In the genomic region with DNA sequence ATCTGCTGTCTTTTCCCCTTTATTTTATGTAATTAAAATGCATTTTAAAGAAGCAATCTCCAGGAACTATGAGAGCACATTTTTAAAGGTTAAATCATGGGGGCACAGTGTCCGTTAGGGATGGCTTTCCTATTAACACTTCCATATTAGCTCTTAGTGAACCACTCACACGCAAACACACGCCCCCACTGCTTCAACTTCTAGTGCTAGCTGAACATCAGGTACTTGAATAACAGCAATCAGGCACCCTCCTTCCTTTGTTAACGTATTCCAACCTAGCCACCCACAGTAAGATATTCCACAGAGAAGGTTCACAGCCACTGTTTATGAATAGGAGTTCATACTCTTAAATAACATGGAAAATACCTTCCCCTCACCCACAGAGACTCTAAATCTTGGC, we compare ENCODE assay signal across 15 cellular contexts. TPM values are rescaled to one million over a fixed set of nuclear protein-coding genes. Genes with fewer than 3 reads are reported as not detected.
DNase-seq lines count a peak whose midpoint lies in the region; ATAC-seq and TF ChIP-seq lines count a peak whose summit lies in the region.
"Had no signal": no experiment of that assay in that cellular context is flagged by ENCODE, and none has a peak within 500 bp of the region (broad histone marks: within the 10 kb centered on the region; RNA-seq: fewer than 3 reads in every experiment).

No MANE protein-coding gene starts in this region.

- H3K27ac ChIP-seq in parathyroid adenoma: peak overlapping the region; percentile 24
- H3K27ac ChIP-seq: left lung had no signal

- POLR2A ChIA-PET in HEK293T (lab: Yijun Ruan, JAX): interaction anchor here (1.5 kb wide), 1 partner anchor 52 kb away, joined by 5 read pairs; a partner anchor contains a TSS

- peak overlapping the region; percentile 62 for H2AFZ ChIP-seq in parathyroid adenoma

- no peak overlapping the region for H3K4me2 ChIP-seq in parathyroid adenoma (ENCODE audit: low read length)

- intact Hi-C loops in left colon (cut with DNase I, micrococcal nuclease): no loop called here

- no peaks in the 10 kb centered on the region for H3K9me3 ChIP-seq in parathyroid adenoma (ENCODE audit: control insufficient read depth, low read length)
- H3K9me3 ChIP-seq: left lung had no signal

- no peak overlapping the region for H3K4me3 ChIP-seq in parathyroid adenoma (ENCODE audit: low read depth, low read length)
- H3K4me3 ChIP-seq: left lung had no signal

- no peak for TF ChIP-seq CTCF in parathyroid adenoma (IDR thresholded peaks at IDR 0.05)

- ATAC-seq in HG02943 (IDR thresholded peaks at IDR 0.05; ENCODE audit: low read depth, unreplicated experiment) (peak; percentile 12), left colon (no peak)

- DNase-seq in NCI-H524 (lab: John Stamatoyannopoulos, UW): peak; percentile 8 to 26
- no peak for DNase-seq in NCI-H524 treated with DMSO at 0.1 percent for 48 hours (lab: John Stamatoyannopoulos, UW)
- DNase-seq in NCI-H510A (lab: John Stamatoyannopoulos, UW): peak; percentile 13
- DNase-seq in left colon: no peak
- no peak for DNase-seq in HEK293T (ENCODE audit: extremely low spot score)
- DNase-seq in activated effector memory CD4-positive, alpha-beta T cell treated with anti-CD3 and anti-CD28 coated beads, Interleukin-2, amount 50 U/mL, for 16 hours: no peak
- DNase-seq: glutamatergic neuron, T1000 had no signal

- H3K36me3 ChIP-seq in parathyroid adenoma (ENCODE audit: control insufficient read depth, insufficient read depth, low read length): no peaks in the 10 kb centered on the region
- H3K36me3 ChIP-seq: left lung had no signal

- H3K9ac ChIP-seq in parathyroid adenoma: no peak overlapping the region

- no peaks in the 10 kb centered on the region for H3K27me3 ChIP-seq in parathyroid adenoma (ENCODE audit: control insufficient read depth, insufficient read depth, low read length)

- H3K4me1 ChIP-seq in parathyroid adenoma: peaks cover 2% of the 10 kb centered on the region
- H3K4me1 ChIP-seq: left lung had no signal

- H3K79me2 ChIP-seq in parathyroid adenoma: no peaks in the 10 kb centered on the region

- CTCF ChIA-PET in HEK293T (lab: Yijun Ruan, JAX): interaction anchor here (2.3 kb wide), 1 partner anchor 88 kb away, joined by 7 read pairs; no protein-coding TSS in a partner anchor

TF ChIP-seq in HEK293T, 16 proteins besides CTCF, POLR2A, EP300 and RAD21:
- TF ChIP-seq SUZ12 (IDR thresholded peaks at IDR 0.05) (no peak), ELF4 (IDR thresholded peaks at IDR 0.05) (no peak), LEF1 (IDR thresholded peaks at IDR 0.05; ENCODE audit: borderline replicate concordance) (no peak), BHLHE40 (IDR thresholded peaks at IDR 0.05; ENCODE audit: borderline replicate concordance) (no peak), ARNT (IDR thresholded peaks at IDR 0.05) (no peak)

RNA-seq across cellular contexts. Expression of a gene that starts 9.3 kb away (rescaled TPM):
- total RNA-seq in left colon: 1 to 10 TPM in 1 of 2 donors, under 1 TPM in 1; 0.67 to 2.5 TPM

RNA-seq across cellular contexts. Expression of a gene that starts 51.3 kb away (rescaled TPM):
- 10 to 100 TPM in 1 of 2 donors, 1 to 10 TPM in 1; 9.3 to 13.4 TPM for total RNA-seq in left colon

RNA-seq across cellular contexts. Expression of a gene that starts 59.9 kb away (rescaled TPM):
- not detected for total RNA-seq in left colon
- total RNA-seq: A172, aorta, endodermal cell, left lung, M059J had no signal

Comparison
In these comparisons a context has a peak if more than half of its experiments do, and no peak if none do; other contexts are left out.
1. DNase-seq: peak in NCI-H524 (2 of 2) and NCI-H510A (single experiment); none in NCI-H524 treated with DMSO at 0.1 percent for 48 hours (single experiment), left colon (0 of 2), HEK293T (single experiment) and activated effector memory CD4-positive, alpha-beta T cell treated with anti-CD3 and anti-CD28 coated beads, Interleukin-2, amount 50 U/mL, for 16 hours (single experiment).